In the genomic region with DNA sequence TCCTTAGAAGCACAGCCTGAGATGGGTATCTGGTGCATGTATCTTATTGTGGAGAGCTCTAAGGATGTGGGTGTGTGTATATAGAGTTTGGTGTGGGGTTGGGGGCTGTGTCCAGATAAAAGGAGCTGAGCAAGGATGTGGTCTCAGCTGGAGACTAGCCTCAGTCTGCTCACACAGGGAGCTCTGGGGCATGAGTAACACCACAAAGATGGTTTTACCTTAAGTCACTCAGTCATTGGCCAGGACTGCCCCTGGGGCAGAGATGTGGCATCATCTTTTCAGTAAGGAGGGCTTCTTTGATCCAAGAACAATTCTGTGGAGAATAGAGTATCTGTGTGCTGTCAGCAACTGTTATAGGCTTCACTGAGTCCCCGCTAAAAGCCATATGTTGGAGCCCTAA, we compare ENCODE assay signal across 20 cellular contexts.
DNase-seq lines count a peak whose midpoint lies in the region; ATAC-seq and TF ChIP-seq lines count a peak whose summit lies in the region.
"Had no signal": no experiment of that assay in that cellular context is flagged by ENCODE, and none has a peak within 500 bp of the region (broad histone marks: within the 10 kb centered on the region; RNA-seq: fewer than 3 reads in every experiment).

No MANE protein-coding gene starts in this region.

- H3K4me1 ChIP-seq in breast epithelium: no peaks in the 10 kb centered on the region
- H3K4me1 ChIP-seq: prostate gland, upper lobe of right lung had no signal

- H3K4me1 Mint-ChIP-seq in MCF 10A (ENCODE audit: insufficient read depth, unreplicated experiment): peaks cover 19% of the 10 kb centered on the region
- H3K4me1 Mint-ChIP-seq: naive B cell had no signal

- no peak for TF ChIP-seq POLR2A in breast epithelium (IDR thresholded peaks at IDR 0.05)

- no peaks in the 10 kb centered on the region for H3K36me3 Mint-ChIP-seq in MCF 10A (ENCODE audit: insufficient read depth, unreplicated experiment)
- H3K36me3 Mint-ChIP-seq: naive B cell had no signal

- peak overlapping the region; percentile 50 for H3K4me3 Mint-ChIP-seq in MCF 10A (ENCODE audit: unreplicated experiment)
- H3K4me3 Mint-ChIP-seq: activated naive CD8-positive, alpha-beta T cell; CD4-positive, alpha-beta T cell; GM23338; naive B cell; stimulated activated naive CD8-positive, alpha-beta T cell treated with anti-CD3 and anti-CD28 coated beads, Interleukin-15, Interleukin-2, amounts not matched to agents 100 ng/mL and 50 ng/mL, for 24 hours had no signal

- H3K27ac ChIP-seq in breast epithelium: no peak overlapping the region
- H3K27ac ChIP-seq: prostate gland, upper lobe of right lung had no signal

- peak overlapping the region; percentile 68 for H3K27ac Mint-ChIP-seq in MCF 10A (ENCODE audit: low read depth, unreplicated experiment)
- H3K27ac Mint-ChIP-seq: activated naive CD8-positive, alpha-beta T cell; CD4-positive, alpha-beta T cell; GM23338; stimulated activated naive CD8-positive, alpha-beta T cell treated with anti-CD3 and anti-CD28 coated beads, Interleukin-15, Interleukin-2, amounts not matched to agents 100 ng/mL and 50 ng/mL, for 24 hours had no signal

- H3K36me3 ChIP-seq in breast epithelium: no peaks in the 10 kb centered on the region
- H3K36me3 ChIP-seq: prostate gland, upper lobe of right lung had no signal

- H3K27me3 ChIP-seq in breast epithelium: no peaks in the 10 kb centered on the region
- H3K27me3 ChIP-seq: upper lobe of right lung had no signal

- POLR2A ChIA-PET in MCF 10A (lab: Yijun Ruan, JAX): no interaction called here

- BruUV-seq in MCF 10A (replicated peaks; lab: Mats Ljungman, UMichigan): no TSS peak

- CTCF ChIA-PET in MCF 10A (lab: Yijun Ruan, JAX): no interaction called here

- DNase-seq in MCF 10A (ENCODE audit: unreplicated experiment): peak; percentile 12
- DNase-seq in breast epithelium (ENCODE audit: low spot score in 2 of 2): no peak
- DNase-seq in amniotic epithelial cell (ENCODE audit: low read depth): peak; percentile 53
- DNase-seq in iris pigment epithelial cell (ENCODE audit: low read depth): peak; percentile 72
- DNase-seq in globus pallidus (ENCODE audit: low spot score): no peak
- no peak for DNase-seq in foreskin melanocyte
- no peak for DNase-seq in 8988T
- DNase-seq: activated CD4-positive, alpha-beta T cell treated with anti-CD3 and anti-CD28 coated beads, Interleukin-2, amount 50 U/mL, for 1 hour; CD4-positive, alpha-beta T cell; cerebellar nuclear complex; naive B cell; NCI-H1694; NCI-H524 treated with DMSO at 0.1 percent for 48 hours; stimulated activated CD4-positive, alpha-beta T cell treated with anti-CD3 and anti-CD28 coated beads, Interleukin-15, amount 100 ng/mL, for 24 hours; upper lobe of right lung had no signal

- ATAC-seq in HG03432 (IDR thresholded peaks at IDR 0.05; ENCODE audit: unreplicated experiment): no peak
- ATAC-seq: GM23338, upper lobe of right lung had no signal

- no peaks in the 10 kb centered on the region for H3K9me3 Mint-ChIP-seq in MCF 10A (ENCODE audit: unreplicated experiment)
- H3K9me3 Mint-ChIP-seq: CD4-positive, alpha-beta T cell; GM23338; stimulated activated naive CD8-positive, alpha-beta T cell treated with anti-CD3 and anti-CD28 coated beads, Interleukin-15, Interleukin-2, amounts not matched to agents 100 ng/mL and 50 ng/mL, for 24 hours had no signal

- TF ChIP-seq CTCF in MCF 10A (IDR thresholded peaks at IDR 0.05; ENCODE audit: unreplicated experiment) (no peak), breast epithelium (IDR thresholded peaks at IDR 0.05) (no peak)

- no peak overlapping the region for H3K4me3 ChIP-seq in breast epithelium
- H3K4me3 ChIP-seq: GM23338, prostate gland, upper lobe of right lung had no signal

- H3K9me3 ChIP-seq in breast epithelium: no peaks in the 10 kb centered on the region
- H3K9me3 ChIP-seq: prostate gland, upper lobe of right lung had no signal

- H3K27me3 Mint-ChIP-seq in MCF 10A (ENCODE audit: insufficient read depth, unreplicated experiment): no peaks in the 10 kb centered on the region
- H3K27me3 Mint-ChIP-seq: activated naive CD8-positive, alpha-beta T cell; CD4-positive, alpha-beta T cell; stimulated activated naive CD8-positive, alpha-beta T cell treated with anti-CD3 and anti-CD28 coated beads, Interleukin-15, Interleukin-2, amounts not matched to agents 100 ng/mL and 50 ng/mL, for 24 hours had no signal

- intact Hi-C loops in MCF 10A (cut with micrococcal nuclease): loop anchor here (10.0 kb wide), 1 partner anchor 167 kb away; a partner anchor contains a TSS
- intact Hi-C loops in breast epithelium (cut with DNase I; ENCODE audit: low total_unique reads): no loop called here

Comparison
In these comparisons a context has a peak if more than half of its experiments do, and no peak if none do; other contexts are left out.
1. DNase-seq: peak in MCF 10A (single experiment), amniotic epithelial cell (single experiment) and iris pigment epithelial cell (single experiment); none in breast epithelium (0 of 2), globus pallidus (single experiment), foreskin melanocyte (single experiment) and 8988T (single experiment).